8 cellular contexts compared by ENCODE assay signal in genomic region chr10:96044686-96045085, GRCh38. TPM values are rescaled to one million over a fixed set of nuclear protein-coding genes. Genes with fewer than 3 reads are reported as not detected.
A peak's percentile ranks its signal among the peaks of the same experiment; 100 is the strongest.
DNase-seq lines count a peak whose midpoint lies in the region; ATAC-seq lines count a peak whose summit lies in the region.

No MANE protein-coding gene starts in this region.

- H3K36me3 ChIP-seq in BLaER1, result peaks cover 36% of the 10 kb centered on the region

- H3K4me1 Mint-ChIP-seq in IgD-negative memory B cell, result peaks cover 26 to 46% (median 42%) of the 10 kb centered on the region in 3 donors

- H3K9ac ChIP-seq in BLaER1, result peak overlapping the region; percentile 99

- no peak for ATAC-seq in activated naive CD4-positive, alpha-beta T cell treated with anti-CD3 and anti-CD28 coated beads, Interleukin-2, amount 50 U/mL, for 72 hours
- ATAC-seq in HG03432 (IDR thresholded peaks at IDR 0.05; ENCODE audit: unreplicated experiment), result no peak

- H3K9me3 Mint-ChIP-seq in IgD-negative memory B cell, result no peaks in the 10 kb centered on the region
- H3K9me3 Mint-ChIP-seq in activated naive CD4-positive, alpha-beta T cell treated with anti-CD3 and anti-CD28 coated beads, Interleukin-2, amount 50 U/mL, for 72 hours, result peaks cover 3 to 4% of the 10 kb centered on the region in 2 donors

- peaks cover 10% of the 10 kb centered on the region for H3K36me3 Mint-ChIP-seq in IgD-negative memory B cell
- peaks cover 25 to 40% of the 10 kb centered on the region in 2 donors for H3K36me3 Mint-ChIP-seq in activated naive CD4-positive, alpha-beta T cell treated with anti-CD3 and anti-CD28 coated beads, Interleukin-2, amount 50 U/mL, for 72 hours

- peak overlapping the region; percentile 99 for H3K27ac ChIP-seq in BLaER1

- H3K4me3 ChIP-seq in BLaER1, result peak overlapping the region; percentile 97

- no peaks in the 10 kb centered on the region for H3K9me3 ChIP-seq in BLaER1

- H3K4me3 Mint-ChIP-seq in IgD-negative memory B cell, result peak overlapping the region; percentile 90 to 98 (median 96)

- H3K27me3 Mint-ChIP-seq in IgD-negative memory B cell, result no peaks in the 10 kb centered on the region

- no peak for DNase-seq in activated naive CD4-positive, alpha-beta T cell treated with anti-CD3 and anti-CD28 coated beads, Interleukin-2, amount 50 U/mL, for 72 hours (ENCODE audit: low spot score in 2 of 2)
- DNase-seq in iPS-NIHi7 (ENCODE audit: extremely low spot score) (peak; percentile 10), stromal cell of bone marrow (ENCODE audit: low read depth) (peak; percentile 8), NCI-H2081 (lab: John Stamatoyannopoulos, UW) (no peak)
- no peak for DNase-seq in stimulated activated CD4-positive, alpha-beta T cell treated with anti-CD3 and anti-CD28 coated beads, Interleukin-4, amount 100 ng/mL, for 4 hours

- no peaks in the 10 kb centered on the region for H3K27me3 ChIP-seq in BLaER1

- H3K4me1 ChIP-seq in BLaER1, result peaks cover 51% of the 10 kb centered on the region

- peaks cover 57% of the 10 kb centered on the region for H4K20me1 ChIP-seq in BLaER1

- peak overlapping the region; percentile 87 to 94 (median 92) for H3K27ac Mint-ChIP-seq in IgD-negative memory B cell
- peak overlapping the region; percentile 47 to 91 for H3K27ac Mint-ChIP-seq in activated naive CD4-positive, alpha-beta T cell treated with anti-CD3 and anti-CD28 coated beads, Interleukin-2, amount 50 U/mL, for 72 hours

- H3K4me2 ChIP-seq in BLaER1, result peak overlapping the region; percentile 94

RNA-seq across cellular contexts. Expression of gene CCNJ, which starts 1.3 kb away (rescaled TPM):
- 1.1 TPM for polyA plus RNA-seq in IgD-negative memory B cell
- 1 to 10 TPM; 3.9 to 5.5 TPM for total RNA-seq in activated naive CD4-positive, alpha-beta T cell treated with anti-CD3 and anti-CD28 coated beads, Interleukin-2, amount 50 U/mL, for 72 hours

Comparison
In these comparisons a context has a peak if more than half of its experiments do, and no peak if none do; other contexts are left out.
1. DNase-seq: peak in iPS-NIHi7 (single experiment) and stromal cell of bone marrow (single experiment); none in activated naive CD4-positive, alpha-beta T cell treated with anti-CD3 and anti-CD28 coated beads, Interleukin-2, amount 50 U/mL, for 72 hours (0 of 2), stimulated activated CD4-positive, alpha-beta T cell treated with anti-CD3 and anti-CD28 coated beads, Interleukin-4, amount 100 ng/mL, for 4 hours (0 of 2) and NCI-H2081 (0 of 2).